Comparison of ENCODE assay signal across 21 cellular contexts in the genomic region with DNA sequence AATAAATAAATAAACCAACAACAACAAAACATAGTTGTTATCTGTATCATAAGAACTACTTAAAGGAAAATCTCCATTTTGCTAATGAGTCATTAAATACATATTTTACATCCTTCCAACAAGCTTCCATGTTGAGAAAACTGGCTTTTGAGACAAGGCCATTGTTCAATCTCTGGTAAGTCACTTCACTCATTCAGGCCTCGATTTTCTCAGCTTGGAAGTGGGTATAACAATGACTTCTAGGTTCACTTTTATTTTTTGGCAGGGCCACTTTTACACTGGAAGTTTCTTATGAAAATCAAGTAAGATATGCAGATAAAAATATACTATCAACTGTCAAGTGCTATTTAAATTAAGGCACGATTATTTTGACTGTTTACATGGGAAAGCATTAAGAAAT. TPM values are rescaled to one million over a fixed set of nuclear protein-coding genes. Genes with fewer than 3 reads are reported as not detected.
"Had no signal": no experiment of that assay in that cellular context is flagged by ENCODE, and none has a peak within 500 bp of the region (broad histone marks: within the 10 kb centered on the region; RNA-seq: fewer than 3 reads in every experiment).

No MANE protein-coding gene starts in this region.

- H3K9me3 ChIP-seq: colonic mucosa, heart right ventricle, left lung, sigmoid colon, stomach, thoracic aorta, transverse colon had no signal

- ATAC-seq: heart right ventricle, left lung had no signal

- H3K4me3 ChIP-seq: colonic mucosa, heart right ventricle, left lung, lung, sigmoid colon, skin epidermis, stomach, thoracic aorta, transverse colon had no signal

- FAIRE-seq: frontal cortex had no signal

- H3K27ac Mint-ChIP-seq: naive B cell had no signal

- H3K27ac ChIP-seq: colonic mucosa, sigmoid colon, skin epidermis, thoracic aorta, transverse colon had no signal

- H3K4me1 ChIP-seq: colonic mucosa had no signal

- H3K27me3 Mint-ChIP-seq: naive B cell had no signal

- H3K9me3 Mint-ChIP-seq: naive B cell had no signal

- H3K4me3 Mint-ChIP-seq: naive B cell had no signal

- DNase-seq: colonic mucosa; dermis blood vessel endothelial cell; erythroblast; heart right ventricle; hypothalamus; islet precursor cell; left lung; mesenchymal stem cell; naive B cell; posterior cingulate gyrus; sigmoid colon; stimulated activated CD4-positive, alpha-beta T cell treated with anti-CD3 and anti-CD28 coated beads, Interleukin-12 subunit alpha, Interleukin-12 subunit beta, amount 100 ng/mL, for 4 hours; stimulated activated naive CD4-positive, alpha-beta T cell; stomach; substantia nigra; transverse colon had no signal

- H3K36me3 Mint-ChIP-seq: naive B cell had no signal

- H3K27me3 ChIP-seq: colonic mucosa, heart right ventricle, left lung, sigmoid colon, stomach, transverse colon had no signal

- H3K36me3 ChIP-seq: colonic mucosa, heart right ventricle, left lung, sigmoid colon, stomach, thoracic aorta, transverse colon had no signal

RNA-seq across cellular contexts. Expression of a gene that starts 46.5 kb away (rescaled TPM):
- polyA plus RNA-seq: neural cell had no signal
